7 cellular contexts compared by ENCODE assay signal in genomic region chrY:3213183-3213582, GRCh38.
DNase-seq lines count a peak whose midpoint lies in the region; ATAC-seq and TF ChIP-seq lines count a peak whose summit lies in the region.
"Not testable (repeated sequence)": the region's sequence is repeated elsewhere in the genome, so short reads cannot be mapped to it uniquely, and the experiment has no call there.

No MANE protein-coding gene starts in this region.

- H3K27ac ChIP-seq in DND-41 (ENCODE audit: low read length), result peak overlapping the region; percentile 81

- H3K4me3 Mint-ChIP-seq in activated CD8-positive, alpha-beta T cell treated with anti-CD3 and anti-CD28 coated beads for 36 hours, result not testable (repeated sequence)

- ATAC-seq in DND-41 (ENCODE audit: insufficient read depth, low read depth), result peak; percentile 94
- peak; percentile 75 for ATAC-seq in GM19397 (IDR thresholded peaks at IDR 0.05; ENCODE audit: unreplicated experiment)
- peak; percentile 59 for ATAC-seq in HG02610 (IDR thresholded peaks at IDR 0.05; ENCODE audit: unreplicated experiment)
- peak; percentile 59 for ATAC-seq in HG02981 (IDR thresholded peaks at IDR 0.05; ENCODE audit: unreplicated experiment)
- ATAC-seq in HG03442 (IDR thresholded peaks at IDR 0.05; ENCODE audit: unreplicated experiment), result peak; percentile 75
- not testable (repeated sequence) for ATAC-seq in activated CD8-positive, alpha-beta T cell treated with anti-CD3 and anti-CD28 coated beads for 36 hours

- H3K4me1 Mint-ChIP-seq in activated CD8-positive, alpha-beta T cell treated with anti-CD3 and anti-CD28 coated beads for 36 hours (ENCODE audit: low read depth), result not testable (repeated sequence)

- H3K4me3 ChIP-seq in DND-41 (ENCODE audit: low read depth in 1 of 2, low read length in 2 of 2), result not testable (repeated sequence)

- H4K20me1 ChIP-seq in DND-41 (ENCODE audit: insufficient read depth, low read length), result not testable (repeated sequence)

- not testable (repeated sequence) for H2AFZ ChIP-seq in DND-41 (ENCODE audit: low read depth, low read length)

- intact Hi-C loops in activated CD8-positive, alpha-beta T cell treated with anti-CD3 and anti-CD28 coated beads for 36 hours (cut with micrococcal nuclease), result not testable (repeated sequence)

- POLR2A ChIA-PET in activated CD8-positive, alpha-beta T cell treated with anti-CD3 and anti-CD28 coated beads for 36 hours (lab: Charles Lee), result not testable (repeated sequence)

- peak overlapping the region; percentile 42; the same call in 1 of the 2 replicates for H3K4me2 ChIP-seq in DND-41 (ENCODE audit: insufficient read depth, low read length)

- not testable (repeated sequence) for H3K36me3 ChIP-seq in DND-41 (ENCODE audit: insufficient read depth, low read length)

- not testable (repeated sequence) for H3K9me3 Mint-ChIP-seq in activated CD8-positive, alpha-beta T cell treated with anti-CD3 and anti-CD28 coated beads for 36 hours

- CTCF ChIA-PET in activated CD8-positive, alpha-beta T cell treated with anti-CD3 and anti-CD28 coated beads for 36 hours (lab: Charles Lee), result not testable (repeated sequence)

- H3K27me3 ChIP-seq in DND-41 (ENCODE audit: insufficient read depth, low read length, poor library complexity), result not testable (repeated sequence)

- H3K36me3 Mint-ChIP-seq in activated CD8-positive, alpha-beta T cell treated with anti-CD3 and anti-CD28 coated beads for 36 hours (ENCODE audit: low read depth), result not testable (repeated sequence)

- DNase-seq in DND-41, result peak; percentile 77
- DNase-seq in HT1080 (ENCODE audit: low read depth), result peak; percentile 28
- peak; percentile 9 for DNase-seq in activated CD8-positive, alpha-beta T cell treated with anti-CD3 and anti-CD28 coated beads for 36 hours

- H3K79me2 ChIP-seq in DND-41 (ENCODE audit: insufficient read depth, low read length), result peaks cover 19% of the 10 kb centered on the region

- not testable (repeated sequence) for H3K27me3 Mint-ChIP-seq in activated CD8-positive, alpha-beta T cell treated with anti-CD3 and anti-CD28 coated beads for 36 hours

- TF ChIP-seq CTCF in DND-41 (IDR thresholded peaks at IDR 0.05; ENCODE audit: borderline replicate concordance, extremely low read depth, low read length, poor library complexity, severe bottlenecking); activated CD8-positive, alpha-beta T cell treated with anti-CD3 and anti-CD28 coated beads for 36 hours (IDR thresholded peaks at IDR 0.05): not testable (repeated sequence)

- H3K4me1 ChIP-seq in DND-41 (ENCODE audit: insufficient read depth, low read length), result peaks cover 46% of the 10 kb centered on the region

- H3K9ac ChIP-seq in DND-41 (ENCODE audit: low read depth, low read length), result not testable (repeated sequence)

- H3K27ac Mint-ChIP-seq in activated CD8-positive, alpha-beta T cell treated with anti-CD3 and anti-CD28 coated beads for 36 hours, result not testable (repeated sequence)

- not testable (repeated sequence) for H3K9me3 ChIP-seq in DND-41 (ENCODE audit: insufficient read depth, low read length, severe bottlenecking)

Comparison
In these comparisons a context has a peak if more than half of its experiments do, and no peak if none do; other contexts are left out.
1. DNase-seq: peak in every context shown above with its lines; median percentile 77 in DND-41; 28 in HT1080; 9 in activated CD8-positive, alpha-beta T cell treated with anti-CD3 and anti-CD28 coated beads for 36 hours.